Comparison of ENCODE assay signal across 10 cellular contexts in genomic region chr15:38688761-38689160, GRCh38.
DNase-seq lines count a peak whose midpoint lies in the region; ATAC-seq and TF ChIP-seq lines count a peak whose summit lies in the region.
"Had no signal": no experiment of that assay in that cellular context is flagged by ENCODE, and none has a peak within 500 bp of the region (broad histone marks: within the 10 kb centered on the region; RNA-seq: fewer than 3 reads in every experiment).

No MANE protein-coding gene starts in this region.

- no peak for TF ChIP-seq EP300 in sigmoid colon (IDR thresholded peaks at IDR 0.05)

- WGBS in mammary epithelial cell (ENCODE audit: low coverage, missing lambda C conversion rate) = 38% methylated on average over 1 of the region's 1 CpG
- WGBS in prostate gland = 43% methylated on average over 1 of the region's 1 CpG
- WGBS in sigmoid colon, 2 donors = 75 to 77% methylated on average over 1 of the region's 1 CpG

- ATAC-seq in activated CD8-positive, alpha-beta T cell treated with anti-CD3 and anti-CD28 coated beads, Interleukin-2, amount 10 ng/mL, durations not matched to agents 7 days and 5 days = peak; percentile 43
- peak; percentile 88 for ATAC-seq in stimulated activated naive CD8-positive, alpha-beta T cell treated with anti-CD3 and anti-CD28 coated beads, Interleukin-15, amount 100 ng/mL, for 72 hours

- no peaks in the 10 kb centered on the region for H3F3A ChIP-seq in MM.1S (ENCODE audit: insufficient read depth, low read length)

- H3K4me1 Mint-ChIP-seq in activated CD8-positive, alpha-beta T cell treated with anti-CD3 and anti-CD28 coated beads, Interleukin-2, amount 10 ng/mL, durations not matched to agents 7 days and 5 days (ENCODE audit: low read depth) = peaks cover 85% of the 10 kb centered on the region
- peaks cover 78% of the 10 kb centered on the region for H3K4me1 Mint-ChIP-seq in stimulated activated naive CD8-positive, alpha-beta T cell treated with anti-CD3 and anti-CD28 coated beads, Interleukin-15, amount 100 ng/mL, for 72 hours

- H3K4me2 ChIP-seq in mammary epithelial cell (ENCODE audit: insufficient read depth, low read depth, low read length) = no peak overlapping the region
- H3K4me2 ChIP-seq in MM.1S (ENCODE audit: low read depth, low read length) = no peak overlapping the region

- no peaks in the 10 kb centered on the region for H3K27me3 Mint-ChIP-seq in activated CD8-positive, alpha-beta T cell treated with anti-CD3 and anti-CD28 coated beads, Interleukin-2, amount 10 ng/mL, durations not matched to agents 7 days and 5 days (ENCODE audit: low read depth)
- H3K27me3 Mint-ChIP-seq in stimulated activated naive CD8-positive, alpha-beta T cell treated with anti-CD3 and anti-CD28 coated beads, Interleukin-15, amount 100 ng/mL, for 72 hours = no peaks in the 10 kb centered on the region
- H3K27me3 Mint-ChIP-seq: IgD-negative memory B cell had no signal

- no peak overlapping the region for H3K9ac ChIP-seq in mammary epithelial cell (ENCODE audit: insufficient read depth, low read length)
- no peak overlapping the region for H3K9ac ChIP-seq in MM.1S (ENCODE audit: low read length)

- H3K36me3 ChIP-seq in mammary epithelial cell (ENCODE audit: insufficient read depth, low read length) = no peaks in the 10 kb centered on the region
- H3K36me3 ChIP-seq in breast epithelium = no peaks in the 10 kb centered on the region
- H3K36me3 ChIP-seq in prostate gland = no peaks in the 10 kb centered on the region
- H3K36me3 ChIP-seq in MM.1S (replicated peaks; ENCODE audit: insufficient read depth, low read length) = no peaks in the 10 kb centered on the region
- H3K36me3 ChIP-seq in sigmoid colon = no peaks in the 10 kb centered on the region

- TF ChIP-seq CTCF in mammary epithelial cell (conservative IDR thresholded peaks at IDR 0.05 in 1 of 2, IDR thresholded peaks at IDR 0.05 in 1 of 2; ENCODE audit: extremely low read depth in 1 of 2, insufficient read depth in 1 of 2, low read depth in 1 of 2, low read length in 2 of 2) = no peak
- no peak for TF ChIP-seq CTCF in breast epithelium (IDR thresholded peaks at IDR 0.05)
- no peak for TF ChIP-seq CTCF in prostate gland (IDR thresholded peaks at IDR 0.05)
- TF ChIP-seq CTCF in MM.1S (IDR thresholded peaks at IDR 0.05; ENCODE audit: low read length) = no peak
- no peak for TF ChIP-seq CTCF in sigmoid colon (IDR thresholded peaks at IDR 0.05)

- H3K27me3 ChIP-seq in mammary epithelial cell (ENCODE audit: insufficient read depth, low read length) (no peaks in the 10 kb centered on the region), breast epithelium (no peaks in the 10 kb centered on the region), prostate gland (replicated peaks; ENCODE audit: insufficient read depth) (no peaks in the 10 kb centered on the region), MM.1S (replicated peaks; ENCODE audit: insufficient read depth, low read length) (no peaks in the 10 kb centered on the region), sigmoid colon (no peaks in the 10 kb centered on the region)

- peaks cover 11% of the 10 kb centered on the region for H3K4me1 ChIP-seq in mammary epithelial cell (ENCODE audit: insufficient read depth, low read length)
- H3K4me1 ChIP-seq in breast epithelium = no peaks in the 10 kb centered on the region
- no peaks in the 10 kb centered on the region for H3K4me1 ChIP-seq in prostate gland (replicated peaks)
- H3K4me1 ChIP-seq in MM.1S (ENCODE audit: low read length) = no peaks in the 10 kb centered on the region
- H3K4me1 ChIP-seq in sigmoid colon = no peaks in the 10 kb centered on the region

- H3K27ac ChIP-seq in mammary epithelial cell (ENCODE audit: insufficient read depth, low read depth, low read length) (no peak overlapping the region), breast epithelium (no peak overlapping the region), prostate gland (no peak overlapping the region), MM.1S (ENCODE audit: low read length) (no peak overlapping the region), sigmoid colon (no peak overlapping the region)

- no peaks in the 10 kb centered on the region for H3K9me3 Mint-ChIP-seq in activated CD8-positive, alpha-beta T cell treated with anti-CD3 and anti-CD28 coated beads, Interleukin-2, amount 10 ng/mL, durations not matched to agents 7 days and 5 days (ENCODE audit: insufficient read depth)
- no peaks in the 10 kb centered on the region for H3K9me3 Mint-ChIP-seq in stimulated activated naive CD8-positive, alpha-beta T cell treated with anti-CD3 and anti-CD28 coated beads, Interleukin-15, amount 100 ng/mL, for 72 hours
- H3K9me3 Mint-ChIP-seq: IgD-negative memory B cell had no signal

- H3K4me3 Mint-ChIP-seq in activated CD8-positive, alpha-beta T cell treated with anti-CD3 and anti-CD28 coated beads, Interleukin-2, amount 10 ng/mL, durations not matched to agents 7 days and 5 days = peak overlapping the region; percentile 48
- H3K4me3 Mint-ChIP-seq in stimulated activated naive CD8-positive, alpha-beta T cell treated with anti-CD3 and anti-CD28 coated beads, Interleukin-15, amount 100 ng/mL, for 72 hours = peak overlapping the region; percentile 7 to 57
- H3K4me3 Mint-ChIP-seq: IgD-negative memory B cell had no signal

- H3K9me2 ChIP-seq in MM.1S (replicated peaks; ENCODE audit: insufficient read depth, low read length) = no peaks in the 10 kb centered on the region

- no peaks in the 10 kb centered on the region for H3K9me3 ChIP-seq in mammary epithelial cell (replicated peaks; ENCODE audit: insufficient read depth, low read length)
- no peaks in the 10 kb centered on the region for H3K9me3 ChIP-seq in breast epithelium
- no peaks in the 10 kb centered on the region for H3K9me3 ChIP-seq in prostate gland
- H3K9me3 ChIP-seq in MM.1S (replicated peaks; ENCODE audit: insufficient read depth, low read length) = no peaks in the 10 kb centered on the region
- no peaks in the 10 kb centered on the region for H3K9me3 ChIP-seq in sigmoid colon

- POLR2A ChIA-PET in activated CD8-positive, alpha-beta T cell treated with anti-CD3 and anti-CD28 coated beads, Interleukin-2, amount 10 ng/mL, durations not matched to agents 7 days and 5 days (lab: Charles Lee) = interaction anchor here (0.6 to 10.1 kb wide), 7 partner anchors 9 to 235 kb away, joined by 4 to 336 read pairs (median 81); partner anchors contain the start of genes FAM98B and RASGRP1

- no TSS peak for BruUV-seq in mammary epithelial cell (replicated peaks; lab: Mats Ljungman, UMichigan)

- H3K79me2 ChIP-seq in mammary epithelial cell (ENCODE audit: insufficient read depth, low read length) (no peaks in the 10 kb centered on the region), MM.1S (ENCODE audit: low read length) (no peaks in the 10 kb centered on the region)

- intact Hi-C loops in mammary epithelial cell (cut with micrococcal nuclease) = no loop called here
- intact Hi-C loops in breast epithelium (cut with DNase I; ENCODE audit: low total_unique reads) = no loop called here
- intact Hi-C loops in prostate gland (cut with DNase I) = loop anchor here (10.0 kb wide), 1 partner anchor 124 kb away; the partner anchor contains the start of gene RASGRP1
- intact Hi-C loops in sigmoid colon (cut with DNase I) = no loop called here

- no peak overlapping the region for H3K4me3 ChIP-seq in mammary epithelial cell (replicated peaks in 1 of 3; ENCODE audit: insufficient read depth in 1 of 3, low read depth in 2 of 3, low read length in 3 of 3)
- no peak overlapping the region for H3K4me3 ChIP-seq in breast epithelium
- no peak overlapping the region for H3K4me3 ChIP-seq in prostate gland
- H3K4me3 ChIP-seq in MM.1S (ENCODE audit: low read length) = no peak overlapping the region
- no peak overlapping the region for H3K4me3 ChIP-seq in sigmoid colon

- dilution Hi-C loops in mammary epithelial cell (cut with HindIII; ENCODE audit: low sequenced_read_pairs) = no loop called here

- H3K36me3 Mint-ChIP-seq in activated CD8-positive, alpha-beta T cell treated with anti-CD3 and anti-CD28 coated beads, Interleukin-2, amount 10 ng/mL, durations not matched to agents 7 days and 5 days (ENCODE audit: low read depth) = no peaks in the 10 kb centered on the region
- H3K36me3 Mint-ChIP-seq: IgD-negative memory B cell had no signal

- TF ChIP-seq POLR2A in breast epithelium (IDR thresholded peaks at IDR 0.05) (no peak), prostate gland (IDR thresholded peaks at IDR 0.05) (no peak), sigmoid colon (IDR thresholded peaks at IDR 0.05) (no peak)

- CTCF ChIA-PET in mammary epithelial cell (lab: Charles Lee; ENCODE audit: low non-redundant PET) = interaction anchor here (0.7 kb wide), 1 partner anchor 125 kb away, joined by 4 read pairs; no protein-coding TSS in a partner anchor
- CTCF ChIA-PET in activated CD8-positive, alpha-beta T cell treated with anti-CD3 and anti-CD28 coated beads, Interleukin-2, amount 10 ng/mL, durations not matched to agents 7 days and 5 days (lab: Charles Lee) = interaction anchor here (0.9 to 11.2 kb wide), 21 partner anchors 10 to 936 kb away, joined by 3 to 803 read pairs (median 33); partner anchors contain the start of genes FAM98B and RASGRP1

- no peaks in the 10 kb centered on the region for H4K20me1 ChIP-seq in mammary epithelial cell (ENCODE audit: insufficient read depth, low read length)
- no peaks in the 10 kb centered on the region for H4K20me1 ChIP-seq in MM.1S (ENCODE audit: insufficient read depth, low read length)

- in situ Hi-C loops in mammary epithelial cell (cut with MboI; ENCODE audit: low sequenced_read_pairs in 2 of 2) = loop anchor here (10.0 to 25.0 kb wide), 2 partner anchors 124 to 251 kb away; partner anchors contain the start of gene RASGRP1 (in 1 of the 2)

- peak overlapping the region; percentile 92 for H3K27ac Mint-ChIP-seq in activated CD8-positive, alpha-beta T cell treated with anti-CD3 and anti-CD28 coated beads, Interleukin-2, amount 10 ng/mL, durations not matched to agents 7 days and 5 days
- peak overlapping the region; percentile 61 to 63 for H3K27ac Mint-ChIP-seq in stimulated activated naive CD8-positive, alpha-beta T cell treated with anti-CD3 and anti-CD28 coated beads, Interleukin-15, amount 100 ng/mL, for 72 hours

- DNase-seq in mammary epithelial cell = peak; percentile 42
- no peak for DNase-seq in breast epithelium (ENCODE audit: low spot score in 2 of 2)
- DNase-seq in activated CD8-positive, alpha-beta T cell treated with anti-CD3 and anti-CD28 coated beads, Interleukin-2, amount 10 ng/mL, durations not matched to agents 7 days and 5 days = peak; percentile 80
- DNase-seq in effector CD4-positive, alpha-beta T cell = peak; percentile 50
- DNase-seq in stimulated activated naive CD8-positive, alpha-beta T cell treated with anti-CD3 and anti-CD28 coated beads, Interleukin-15, amount 100 ng/mL, for 72 hours = peak; percentile 54 to 84
- no peak for DNase-seq in prostate gland (ENCODE audit: low spot score)
- no peak for DNase-seq in MM.1S
- no peak for DNase-seq in sigmoid colon
- DNase-seq: GF-D8 had no signal

- peak overlapping the region; percentile 35 for H2AFZ ChIP-seq in mammary epithelial cell (ENCODE audit: low read depth, low read length)
- no peak overlapping the region for H2AFZ ChIP-seq in MM.1S (ENCODE audit: low read length)

Comparison
In these comparisons a context has a peak if more than half of its experiments do, and no peak if none do; other contexts are left out.
1. DNase-seq: peak in mammary epithelial cell (single experiment), activated CD8-positive, alpha-beta T cell treated with anti-CD3 and anti-CD28 coated beads, Interleukin-2, amount 10 ng/mL, durations not matched to agents 7 days and 5 days (single experiment), effector CD4-positive, alpha-beta T cell (single experiment) and stimulated activated naive CD8-positive, alpha-beta T cell treated with anti-CD3 and anti-CD28 coated beads, Interleukin-15, amount 100 ng/mL, for 72 hours (2 of 2); none in breast epithelium (0 of 2), prostate gland (single experiment), MM.1S (single experiment) and sigmoid colon (single experiment).